16 cellular contexts compared by ENCODE assay signal in genomic region chr10:106863549-106863948, GRCh38.
A peak's percentile ranks its signal among the peaks of the same experiment; 100 is the strongest.
DNase-seq lines count a peak whose midpoint lies in the region; ATAC-seq and TF ChIP-seq lines count a peak whose summit lies in the region.
"Had no signal": no experiment of that assay in that cellular context is flagged by ENCODE, and none has a peak within 500 bp of the region (broad histone marks: within the 10 kb centered on the region; RNA-seq: fewer than 3 reads in every experiment).

No MANE protein-coding gene starts in this region.

- H3K4me3 ChIP-seq in GM12864 (ENCODE audit: low read depth, low read length) (no peak overlapping the region), neural progenitor cell (no peak overlapping the region)
- H3K4me3 ChIP-seq: ascending aorta, psoas muscle had no signal

- H4K5ac ChIP-seq in H9 (ENCODE audit: insufficient read length, low read depth, low read length): no peak overlapping the region

- H3K4me3 Mint-ChIP-seq in H9 (no peak overlapping the region), WTC11 (no peak overlapping the region), neural progenitor cell (no peak overlapping the region)
- H3K4me3 Mint-ChIP-seq: activated CD4-positive, alpha-beta memory T cell treated with anti-CD3 and anti-CD28 coated beads for 36 hours; activated naive CD4-positive, alpha-beta T cell treated with anti-CD3 and anti-CD28 coated beads, Interleukin-2, amount 10 ng/mL, durations not matched to agents 7 days and 5 days; activated T-cell treated with anti-CD3 and anti-CD28 coated beads, Interleukin-2, amount 50 U/mL, for 24 hours; T-helper 1 cell treated with Interleukin-12 subunit alpha and Interleukin-12 subunit beta and Interleukin-4 antibody, amounts not matched to agents 30 μg/mL and 1 μg/mL, for 36 hours had no signal

- H3K56ac ChIP-seq in H9 (ENCODE audit: insufficient read length, low read depth, low read length): no peak overlapping the region

- no peak overlapping the region for H3K27ac ChIP-seq in H9 (ENCODE audit: insufficient read length, low read depth, low read length)
- no peak overlapping the region for H3K27ac ChIP-seq in neural progenitor cell
- H3K27ac ChIP-seq: ascending aorta, psoas muscle had no signal

- H3K79me2 ChIP-seq in H9 (ENCODE audit: insufficient read depth, low read length): no peaks in the 10 kb centered on the region
- no peaks in the 10 kb centered on the region for H3K79me2 ChIP-seq in neural progenitor cell (ENCODE audit: low read depth)

- no peak overlapping the region for H3K14ac ChIP-seq in H9 (ENCODE audit: insufficient read depth, low read length)

- H3K9me3 ChIP-seq in H9 (ENCODE audit: control insufficient read depth, low read depth, low read length): no peaks in the 10 kb centered on the region
- no peaks in the 10 kb centered on the region for H3K9me3 ChIP-seq in neural progenitor cell (ENCODE audit: low read depth)
- H3K9me3 ChIP-seq: ascending aorta, psoas muscle had no signal

- no peak overlapping the region for H3T11ph ChIP-seq in H9 (ENCODE audit: low read length)

- H3K4me2 ChIP-seq in H9 (ENCODE audit: insufficient read depth, insufficient read length, low read length) (no peak overlapping the region), neural progenitor cell (no peak overlapping the region)

- H3K79me1 ChIP-seq in H9 (ENCODE audit: insufficient read depth, low read depth, low read length, poor library complexity, severe bottlenecking): no peaks in the 10 kb centered on the region

- H3K23me2 ChIP-seq in H9 (ENCODE audit: insufficient read length, low read depth, low read length, poor library complexity, severe bottlenecking): no peaks in the 10 kb centered on the region

- no peak overlapping the region for H3K4ac ChIP-seq in H9 (ENCODE audit: low read depth, low read length)

- CTCF ChIA-PET in WTC11 (lab: Charles Lee): interaction anchor here (0.6 to 1.5 kb wide), 10 partner anchors 8 to 417 kb away, joined by 3 to 6 read pairs (median 3); no protein-coding TSS in a partner anchor

- no peaks in the 10 kb centered on the region for H3K27me3 ChIP-seq in H9 (ENCODE audit: insufficient read depth, low read length)
- H3K27me3 ChIP-seq in neural progenitor cell: no peaks in the 10 kb centered on the region
- H3K27me3 ChIP-seq: ascending aorta had no signal

- no peak overlapping the region for H2AK5ac ChIP-seq in H9 (ENCODE audit: insufficient read length, low read length)

- H3K4me1 Mint-ChIP-seq in H9: peaks cover 9 to 17% of the 10 kb centered on the region in 2 experiments; a peak in 3 of 4 replicates
- peaks cover 20% of the 10 kb centered on the region for H3K4me1 Mint-ChIP-seq in WTC11
- no peaks in the 10 kb centered on the region for H3K4me1 Mint-ChIP-seq in neural progenitor cell
- H3K4me1 Mint-ChIP-seq: activated naive CD4-positive, alpha-beta T cell treated with anti-CD3 and anti-CD28 coated beads, Interleukin-2, amount 10 ng/mL, durations not matched to agents 7 days and 5 days had no signal

- H3K36me3 Mint-ChIP-seq in H9 (ENCODE audit: insufficient read depth in 1 of 3, low read depth in 3 of 3) (no peaks in the 10 kb centered on the region), WTC11 (peaks cover 7% of the 10 kb centered on the region; the same call in 1 of the 2 replicates), neural progenitor cell (no peaks in the 10 kb centered on the region)
- H3K36me3 Mint-ChIP-seq: activated CD4-positive, alpha-beta memory T cell treated with anti-CD3 and anti-CD28 coated beads for 36 hours; activated naive CD4-positive, alpha-beta T cell treated with anti-CD3 and anti-CD28 coated beads, Interleukin-2, amount 10 ng/mL, durations not matched to agents 7 days and 5 days had no signal

- H2BK5ac ChIP-seq in H9 (ENCODE audit: insufficient read length, low read length): no peak overlapping the region

- H3K9me3 Mint-ChIP-seq in H9: no peaks in the 10 kb centered on the region; a peak in 1 of 5 replicates
- peaks cover 7% of the 10 kb centered on the region for H3K9me3 Mint-ChIP-seq in WTC11
- H3K9me3 Mint-ChIP-seq in neural progenitor cell: peaks cover 17% of the 10 kb centered on the region

- H2BK12ac ChIP-seq in H9 (ENCODE audit: insufficient read length, low read depth, low read length): no peak overlapping the region

- H3K27ac Mint-ChIP-seq in H9: no peak overlapping the region
- H3K27ac Mint-ChIP-seq in WTC11: no peak overlapping the region
- H3K27ac Mint-ChIP-seq in neural progenitor cell: no peak overlapping the region
- H3K27ac Mint-ChIP-seq: activated CD4-positive, alpha-beta memory T cell treated with anti-CD3 and anti-CD28 coated beads for 36 hours; activated naive CD4-positive, alpha-beta T cell treated with anti-CD3 and anti-CD28 coated beads, Interleukin-2, amount 10 ng/mL, durations not matched to agents 7 days and 5 days; activated T-cell treated with anti-CD3 and anti-CD28 coated beads, Interleukin-2, amount 50 U/mL, for 24 hours; T-helper 1 cell treated with Interleukin-12 subunit alpha and Interleukin-12 subunit beta and Interleukin-4 antibody, amounts not matched to agents 30 μg/mL and 1 μg/mL, for 36 hours had no signal

- no peak overlapping the region for H4K91ac ChIP-seq in H9 (ENCODE audit: insufficient read length, low read depth, low read length)

- peaks cover 2% of the 10 kb centered on the region; the same call in 1 of the 2 replicates for H3K4me1 ChIP-seq in H9 (ENCODE audit: insufficient read depth, low read length)
- no peaks in the 10 kb centered on the region for H3K4me1 ChIP-seq in neural progenitor cell
- H3K4me1 ChIP-seq: ascending aorta, psoas muscle had no signal

- H4K8ac ChIP-seq in H9 (replicated peaks; ENCODE audit: insufficient read length, low read depth, low read length): no peak overlapping the region

- H3K9ac ChIP-seq in H9 (ENCODE audit: extremely low read depth, insufficient read length, low read length) (no peak overlapping the region), neural progenitor cell (no peak overlapping the region)

- WGBS in H9 (ENCODE audit: extremely low coverage, insufficient read length, low lambda C conversion rate): no CpG with 5 or more reads among the region's 2 CpGs

- no peak overlapping the region for H2BK15ac ChIP-seq in H9 (ENCODE audit: low read depth, low read length)

- POLR2A ChIA-PET in WTC11 (lab: Charles Lee): interaction anchor here (0.7 kb wide), 2 partner anchors 149 to 792 kb away, joined by 3 to 6 read pairs; no protein-coding TSS in a partner anchor

- no peaks in the 10 kb centered on the region for H3K36me3 ChIP-seq in neural progenitor cell
- H3K36me3 ChIP-seq: ascending aorta had no signal

- H3K27me3 Mint-ChIP-seq in H9 (ENCODE audit: low read depth) (no peaks in the 10 kb centered on the region; the same call in 1 of the 2 replicates), WTC11 (ENCODE audit: low read depth) (0 out of 2 replicates have a peak, but pooled peaks cover 2% of the 10 kb centered on the region), neural progenitor cell (ENCODE audit: insufficient read depth, low read depth) (no peaks in the 10 kb centered on the region)
- H3K27me3 Mint-ChIP-seq: activated CD4-positive, alpha-beta memory T cell treated with anti-CD3 and anti-CD28 coated beads for 36 hours; activated naive CD4-positive, alpha-beta T cell treated with anti-CD3 and anti-CD28 coated beads, Interleukin-2, amount 10 ng/mL, durations not matched to agents 7 days and 5 days; activated T-cell treated with anti-CD3 and anti-CD28 coated beads, Interleukin-2, amount 50 U/mL, for 24 hours had no signal

- H2BK20ac ChIP-seq in H9 (ENCODE audit: low read depth, low read length, poor library complexity, severe bottlenecking): no peak overlapping the region

- ATAC-seq in WTC11: peak; percentile 76
- ATAC-seq in GM21515 (IDR thresholded peaks at IDR 0.05; ENCODE audit: unreplicated experiment): no peak
- ATAC-seq: psoas muscle had no signal

- H3F3A ChIP-seq in neural progenitor cell (ENCODE audit: low read depth): no peaks in the 10 kb centered on the region

- DNase-seq in GM12864 (ENCODE audit: low read depth) (no peak), H9 (no peak), WTC11 (ENCODE audit: low spot score) (peak; percentile 36), neural progenitor cell (ENCODE audit: low spot score) (peak; percentile 28), hippocampal formation (lab: John Stamatoyannopoulos, UW) (no peak), SKM-1 (lab: John Stamatoyannopoulos, UW; ENCODE audit: unreplicated experiment) (no peak), NCI-H187 (lab: John Stamatoyannopoulos, UW) (no peak)
- DNase-seq: activated CD4-positive, alpha-beta memory T cell treated with anti-CD3 and anti-CD28 coated beads for 36 hours; activated naive CD4-positive, alpha-beta T cell treated with anti-CD3 and anti-CD28 coated beads, Interleukin-2, amount 10 ng/mL, durations not matched to agents 7 days and 5 days; activated T-cell treated with anti-CD3 and anti-CD28 coated beads, Interleukin-2, amount 50 U/mL, for 24 hours; NCI-H146; psoas muscle; stimulated activated CD8-positive, alpha-beta memory T cell treated with anti-CD3 and anti-CD28 coated beads, Interleukin-4, amount 100 ng/mL, for 48 hours had no signal

- no peak overlapping the region for H2BK120ac ChIP-seq in H9 (ENCODE audit: low read depth, low read length, poor library complexity, severe bottlenecking)

- H3K18ac ChIP-seq in H9 (ENCODE audit: insufficient read length, low read depth, low read length): no peak overlapping the region

- H3K23ac ChIP-seq in H9 (ENCODE audit: insufficient read length, low read depth, low read length): no peak overlapping the region

- TF ChIP-seq CTCF in GM12864 (IDR thresholded peaks at IDR 0.05; ENCODE audit: low read depth, low read length, missing control alignments) (peak; percentile 46), H9 (conservative IDR thresholded peaks at IDR 0.05) (peak; percentile 64; the same call in 2 of the 3 replicates), WTC11 (IDR thresholded peaks at IDR 0.05) (no peak), neural progenitor cell (IDR thresholded peaks at IDR 0.05) (peak; percentile 58)

- H2AFZ ChIP-seq in H9 (ENCODE audit: low read length) (no peak overlapping the region), neural progenitor cell (replicated peaks) (no peak overlapping the region)

- H4K20me1 ChIP-seq in H9 (ENCODE audit: control insufficient read depth, insufficient read depth, insufficient read length): no peaks in the 10 kb centered on the region
- no peaks in the 10 kb centered on the region for H4K20me1 ChIP-seq in neural progenitor cell (ENCODE audit: low read depth)

TF ChIP-seq in WTC11, 78 proteins besides CTCF, POLR2A, EP300 and RAD21:
- no peak for TF ChIP-seq GTF2I (CRISPR knock-in tag; conservative IDR thresholded peaks at IDR 0.05)

Comparison
In these comparisons a context has a peak if more than half of its experiments do, and no peak if none do; other contexts are left out.
1. DNase-seq: peak in WTC11 (single experiment) and neural progenitor cell (single experiment); none in GM12864 (single experiment), H9 (single experiment), hippocampal formation (0 of 2), SKM-1 (single experiment) and NCI-H187 (0 of 2).